Comparison of ENCODE assay signal across 21 cellular contexts in the genomic region with DNA sequence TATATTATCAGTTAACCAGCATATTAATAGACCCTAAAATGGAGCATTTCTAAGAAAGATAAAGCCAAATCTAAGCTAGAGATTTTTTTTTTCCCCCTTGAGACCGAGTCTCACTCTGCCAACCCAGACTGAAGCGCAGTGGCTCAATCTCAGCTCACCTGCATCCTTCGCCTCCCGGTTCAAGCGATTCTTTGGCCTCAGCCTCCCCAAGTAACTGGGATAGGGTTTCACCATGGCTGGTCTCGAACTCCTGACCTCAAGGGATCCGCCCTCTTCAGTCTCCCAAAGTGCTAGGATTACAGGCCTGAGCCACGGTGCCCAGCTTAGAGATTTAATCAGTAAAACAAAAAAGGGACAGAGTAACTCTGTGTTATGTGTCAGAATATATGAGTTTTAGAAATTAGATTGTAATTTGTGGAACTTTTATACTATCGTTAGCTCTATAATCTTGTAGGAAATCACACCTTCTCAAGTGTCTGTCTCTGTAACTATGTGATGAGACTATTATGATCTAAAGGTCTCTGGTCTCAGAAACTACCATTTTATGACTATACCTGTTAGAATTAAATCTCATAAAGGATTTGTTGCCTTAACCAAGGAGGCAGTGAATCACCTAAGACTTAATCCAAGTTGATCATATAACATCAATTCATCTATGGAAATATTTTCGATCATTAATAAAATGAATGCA. TPM values are rescaled to one million over a fixed set of nuclear protein-coding genes. Genes with fewer than 3 reads are reported as not detected.
A peak's percentile ranks its signal among the peaks of the same experiment; 100 is the strongest.
DNase-seq lines count a peak whose midpoint lies in the region; ATAC-seq and TF ChIP-seq lines count a peak whose summit lies in the region.
"Had no signal": no experiment of that assay in that cellular context is flagged by ENCODE, and none has a peak within 500 bp of the region (broad histone marks: within the 10 kb centered on the region; RNA-seq: fewer than 3 reads in every experiment).

No MANE protein-coding gene starts in this region.

- TF ChIP-seq CTCF in IMR-90 (conservative IDR thresholded peaks at IDR 0.05; ENCODE audit: low read depth, low read length) (no peak), osteocyte (IDR thresholded peaks at IDR 0.05) (no peak)

- peaks cover 13% of the 10 kb centered on the region for H3K9me3 ChIP-seq in IMR-90 (ENCODE audit: control insufficient read depth, insufficient read depth, low read length)
- H3K9me3 ChIP-seq: Caco-2 had no signal

- no peaks in the 10 kb centered on the region for H3K27me3 Mint-ChIP-seq in activated CD4-positive, alpha-beta T cell treated with anti-CD3 and anti-CD28 coated beads, Interleukin-2, amount 10 ng/mL, durations not matched to agents 24 days and 14 days
- H3K27me3 Mint-ChIP-seq in activated T-helper 2 cell treated with anti-CD3 and anti-CD28 coated beads, Interferon-gamma antibody, Interleukin-2, Interleukin-4, amounts not matched to agents 10 μg/mL and 5 μg/mL and 100 μg/mL, durations not matched to agents 14 hours and 24 hours and 36 hours (ENCODE audit: low read depth), result no peaks in the 10 kb centered on the region
- H3K27me3 Mint-ChIP-seq in osteocyte (ENCODE audit: unreplicated experiment), result no peaks in the 10 kb centered on the region

- POLR2A ChIA-PET in IMR-90 (lab: Charles Lee; ENCODE audit: unreplicated experiment), result no interaction called here

- no peak for TF ChIP-seq POLR2A in IMR-90 (IDR thresholded peaks at IDR 0.05; ENCODE audit: low read depth, low read length)

- CTCF ChIA-PET in IMR-90 (lab: Yijun Ruan, JAX), result interaction anchor here (1.3 kb wide), 1 partner anchor 11 kb away, joined by 3 read pairs; no protein-coding TSS in a partner anchor

- H2BK120ac ChIP-seq in IMR-90 (ENCODE audit: low read depth, low read length), result no peak overlapping the region

- no peak overlapping the region for H2BK20ac ChIP-seq in IMR-90 (ENCODE audit: low read depth, low read length)

- intact Hi-C loops in activated CD4-positive, alpha-beta T cell treated with anti-CD3 and anti-CD28 coated beads, Interleukin-2, amount 10 ng/mL, durations not matched to agents 24 days and 14 days (cut with micrococcal nuclease), result no loop called here
- intact Hi-C loops in IMR-90 (cut with micrococcal nuclease), result no loop called here
- intact Hi-C loops in activated T-helper 2 cell treated with anti-CD3 and anti-CD28 coated beads, Interferon-gamma antibody, Interleukin-2, Interleukin-4, amounts not matched to agents 10 μg/mL and 5 μg/mL and 100 μg/mL, durations not matched to agents 14 hours and 24 hours and 36 hours (cut with micrococcal nuclease), result no loop called here

- H2AK9ac ChIP-seq in IMR-90 (replicated peaks; ENCODE audit: low read depth, low read length, poor library complexity), result no peak overlapping the region

- peaks cover 13% of the 10 kb centered on the region for H3K4me1 ChIP-seq in IMR-90 (ENCODE audit: control insufficient read depth, insufficient read depth, low read length)
- H3K4me1 ChIP-seq: Caco-2 had no signal

- no peak overlapping the region for H3K27ac ChIP-seq in IMR-90 (ENCODE audit: insufficient read depth, low read length)
- no peak overlapping the region for H3K27ac ChIP-seq in caudate nucleus (ENCODE audit: low read depth, low read length)
- H3K27ac ChIP-seq: VCaP had no signal

- H3K9me1 ChIP-seq in IMR-90 (ENCODE audit: insufficient read depth, low read length), result peaks cover 17% of the 10 kb centered on the region

- H3K23ac ChIP-seq in IMR-90 (ENCODE audit: low read depth, low read length), result no peak overlapping the region

- H3K27me3 ChIP-seq in IMR-90 (ENCODE audit: control insufficient read depth, insufficient read depth, low read length), result no peaks in the 10 kb centered on the region

- no peak overlapping the region for H2AFZ ChIP-seq in IMR-90 (replicated peaks; ENCODE audit: low read length, poor library complexity)
- H2AFZ ChIP-seq: GM23338 had no signal

- H3K56ac ChIP-seq in IMR-90 (ENCODE audit: extremely low read depth, insufficient read depth, low read length), result no peak overlapping the region

- peaks cover 23% of the 10 kb centered on the region for H3K36me3 ChIP-seq in IMR-90 (ENCODE audit: control insufficient read depth, insufficient read depth, low read length)

- H3K14ac ChIP-seq in IMR-90 (replicated peaks; ENCODE audit: low read depth, low read length), result peak overlapping the region; percentile 52; the same call in 1 of the 2 replicates

- H4K5ac ChIP-seq in IMR-90 (ENCODE audit: low read depth, low read length), result no peak overlapping the region

- H3K36me3 Mint-ChIP-seq in activated CD4-positive, alpha-beta T cell treated with anti-CD3 and anti-CD28 coated beads, Interleukin-2, amount 10 ng/mL, durations not matched to agents 24 days and 14 days (ENCODE audit: low read depth), result peaks cover 48% of the 10 kb centered on the region
- H3K36me3 Mint-ChIP-seq in activated T-helper 2 cell treated with anti-CD3 and anti-CD28 coated beads, Interferon-gamma antibody, Interleukin-2, Interleukin-4, amounts not matched to agents 10 μg/mL and 5 μg/mL and 100 μg/mL, durations not matched to agents 14 hours and 24 hours and 36 hours (ENCODE audit: low read depth), result peaks cover 73% of the 10 kb centered on the region
- peaks cover 30% of the 10 kb centered on the region for H3K36me3 Mint-ChIP-seq in osteocyte (ENCODE audit: unreplicated experiment)

- in situ Hi-C loops in IMR-90 (cut with MboI; ENCODE audit: low sequenced_read_pairs), result no loop called here

- H2BK15ac ChIP-seq in IMR-90 (ENCODE audit: low read depth, low read length), result no peak overlapping the region

- H3K4me3 ChIP-seq in IMR-90 (ENCODE audit: insufficient read depth, low read depth, low read length), result no peak overlapping the region
- H3K4me3 ChIP-seq: GM23338 had no signal

- peaks cover 41% of the 10 kb centered on the region for H3K4me1 Mint-ChIP-seq in activated CD4-positive, alpha-beta T cell treated with anti-CD3 and anti-CD28 coated beads, Interleukin-2, amount 10 ng/mL, durations not matched to agents 24 days and 14 days
- peaks cover 41% of the 10 kb centered on the region for H3K4me1 Mint-ChIP-seq in activated T-helper 2 cell treated with anti-CD3 and anti-CD28 coated beads, Interferon-gamma antibody, Interleukin-2, Interleukin-4, amounts not matched to agents 10 μg/mL and 5 μg/mL and 100 μg/mL, durations not matched to agents 14 hours and 24 hours and 36 hours (ENCODE audit: low read depth)
- H3K4me1 Mint-ChIP-seq in osteocyte (ENCODE audit: unreplicated experiment), result peaks cover 35% of the 10 kb centered on the region

- dilution Hi-C loops in IMR-90 (cut with HindIII; ENCODE audit: low sequenced_read_pairs, unreplicated experiment), result no loop called here

- 95% methylated on average over 4 of the region's 10 CpGs; no CpG with 5 or more reads in 1 of the 2 experiments for WGBS in IMR-90 (ENCODE audit: extremely low coverage in 2 of 2, insufficient read length in 1 of 2), 2 experiments

- no peak for DNase-seq in activated CD4-positive, alpha-beta T cell treated with anti-CD3 and anti-CD28 coated beads, Interleukin-2, amount 10 ng/mL, durations not matched to agents 24 days and 14 days
- DNase-seq in activated CD4-positive, alpha-beta T cell treated with anti-CD3 and anti-CD28 coated beads for 1 hour, result no peak
- DNase-seq in IMR-90 (no peak), osteocyte (ENCODE audit: extremely low spot score, unreplicated experiment) (no peak), caudate nucleus (lab: John Stamatoyannopoulos, UW) (no peak)
- no peak for DNase-seq in activated T-helper 2 cell treated with anti-CD3 and anti-CD28 coated beads, Interferon-gamma antibody, Interleukin-2, Interleukin-4, amounts not matched to agents 10 μg/mL and 5 μg/mL and 100 μg/mL, durations not matched to agents 14 hours and 24 hours and 36 hours (ENCODE audit: low spot score)
- no peak for DNase-seq in central memory CD4-positive, alpha-beta T cell
- DNase-seq: Caco-2; effector CD4-positive, alpha-beta T cell; KBM-7; NCI-H146; NCI-H446; OCI-M1; right cardiac atrium; stimulated activated CD4-positive, alpha-beta T cell treated with anti-CD3 and anti-CD28 coated beads, Interleukin-2, amount 100 ng/mL, for 24 hours; stimulated activated CD8-positive, alpha-beta memory T cell treated with anti-CD3 and anti-CD28 coated beads, Interleukin-4, amount 100 ng/mL, for 48 hours had no signal

- H3K4ac ChIP-seq in IMR-90 (ENCODE audit: low read depth, low read length), result no peak overlapping the region

- H3K4me2 ChIP-seq in IMR-90 (ENCODE audit: low read depth, low read length), result no peak overlapping the region
- H3K4me2 ChIP-seq: GM23338 had no signal

- H4K8ac ChIP-seq in IMR-90 (ENCODE audit: low read depth in 2 of 2, low read length in 2 of 2), result no peak overlapping the region

- H2BK5ac ChIP-seq in IMR-90 (ENCODE audit: low read depth, low read length, poor library complexity, severe bottlenecking), result no peak overlapping the region

- H3K18ac ChIP-seq in IMR-90 (ENCODE audit: low read depth, low read length), result no peak overlapping the region

- no peak overlapping the region for H3K9ac ChIP-seq in IMR-90 (ENCODE audit: low read depth, low read length)

- no TSS peak for BruUV-seq in IMR-90 (replicated peaks; lab: Mats Ljungman, UMichigan)

- H4K91ac ChIP-seq in IMR-90 (ENCODE audit: insufficient read depth, low read depth, low read length), result no peak overlapping the region

- peak overlapping the region; percentile 62 for H3K27ac Mint-ChIP-seq in activated CD4-positive, alpha-beta T cell treated with anti-CD3 and anti-CD28 coated beads, Interleukin-2, amount 10 ng/mL, durations not matched to agents 24 days and 14 days
- H3K27ac Mint-ChIP-seq in activated T-helper 2 cell treated with anti-CD3 and anti-CD28 coated beads, Interferon-gamma antibody, Interleukin-2, Interleukin-4, amounts not matched to agents 10 μg/mL and 5 μg/mL and 100 μg/mL, durations not matched to agents 14 hours and 24 hours and 36 hours, result peak overlapping the region; percentile 75
- H3K27ac Mint-ChIP-seq in osteocyte (ENCODE audit: unreplicated experiment), result peak overlapping the region; percentile 38
- H3K27ac Mint-ChIP-seq: GM23338 had no signal

- peaks cover 15% of the 10 kb centered on the region for H3K9me3 Mint-ChIP-seq in activated CD4-positive, alpha-beta T cell treated with anti-CD3 and anti-CD28 coated beads, Interleukin-2, amount 10 ng/mL, durations not matched to agents 24 days and 14 days
- peaks cover 21% of the 10 kb centered on the region for H3K9me3 Mint-ChIP-seq in activated T-helper 2 cell treated with anti-CD3 and anti-CD28 coated beads, Interferon-gamma antibody, Interleukin-2, Interleukin-4, amounts not matched to agents 10 μg/mL and 5 μg/mL and 100 μg/mL, durations not matched to agents 14 hours and 24 hours and 36 hours
- H3K9me3 Mint-ChIP-seq in osteocyte (ENCODE audit: unreplicated experiment), result peaks cover 18% of the 10 kb centered on the region

- peaks cover 84% of the 10 kb centered on the region for H4K20me1 ChIP-seq in IMR-90 (ENCODE audit: insufficient read depth, low read length)

- peak overlapping the region; percentile 14 for H3K4me3 Mint-ChIP-seq in activated CD4-positive, alpha-beta T cell treated with anti-CD3 and anti-CD28 coated beads, Interleukin-2, amount 10 ng/mL, durations not matched to agents 24 days and 14 days
- peak overlapping the region; percentile 3 for H3K4me3 Mint-ChIP-seq in activated T-helper 2 cell treated with anti-CD3 and anti-CD28 coated beads, Interferon-gamma antibody, Interleukin-2, Interleukin-4, amounts not matched to agents 10 μg/mL and 5 μg/mL and 100 μg/mL, durations not matched to agents 14 hours and 24 hours and 36 hours (ENCODE audit: low read depth)
- no peak overlapping the region for H3K4me3 Mint-ChIP-seq in osteocyte (ENCODE audit: unreplicated experiment)
- H3K4me3 Mint-ChIP-seq: GM23338, neural crest cell had no signal

- no peak for TF ChIP-seq RAD21 in IMR-90 (IDR thresholded peaks at IDR 0.05; ENCODE audit: low read length)

- H2AK5ac ChIP-seq in IMR-90 (ENCODE audit: low read depth, low read length), result no peak overlapping the region

- peaks cover 25 to 65% of the 10 kb centered on the region in 2 experiments for H3K79me1 ChIP-seq in IMR-90 (ENCODE audit: low read depth in 1 of 2, low read length in 2 of 2)

- no peak for ATAC-seq in IMR-90 (ENCODE audit: low read depth)
- ATAC-seq in GM18909 (IDR thresholded peaks at IDR 0.05; ENCODE audit: poor library complexity, unreplicated experiment), result no peak
- ATAC-seq: GM23338, right cardiac atrium, SK-N-SH treated with all-trans-retinoic acid at 6 μM for 48 hours had no signal

RNA-seq across cellular contexts. Expression of a gene that starts 34.0 kb away (rescaled TPM):
- total RNA-seq in activated CD4-positive, alpha-beta T cell treated with anti-CD3 and anti-CD28 coated beads, Interleukin-2, amount 10 ng/mL, durations not matched to agents 24 days and 14 days, result 321 and 335 TPM in 2 replicates
- total RNA-seq in IMR-90 (2012; rRNA removed) (196 and 249 TPM in 2 replicates), osteocyte (296 and 307 TPM in 2 replicates)
- polyA plus RNA-seq in IMR-90 (2012; rRNA removed), result 217 and 255 TPM in 2 replicates
- polyA plus RNA-seq in IMR-90 (2012; cell fraction: cytosol; rRNA removed), result 73.8 and 128 TPM in 2 replicates
- 40.5 and 94.4 TPM in 2 replicates for polyA plus RNA-seq in IMR-90 (2012; cell fraction: nucleus; rRNA removed; ENCODE audit: low replicate concordance)
- 334 and 339 TPM in 2 replicates for total RNA-seq in activated T-helper 2 cell treated with anti-CD3 and anti-CD28 coated beads, Interferon-gamma antibody, Interleukin-2, Interleukin-4, amounts not matched to agents 10 μg/mL and 5 μg/mL and 100 μg/mL, durations not matched to agents 14 hours and 24 hours and 36 hours

RNA-seq across cellular contexts. Expression of a gene that starts 41.1 kb away (rescaled TPM):
- total RNA-seq in activated CD4-positive, alpha-beta T cell treated with anti-CD3 and anti-CD28 coated beads, Interleukin-2, amount 10 ng/mL, durations not matched to agents 24 days and 14 days, result 25.6 and 26.5 TPM in 2 replicates
- total RNA-seq in IMR-90 (2012; rRNA removed) (34.4 and 46.4 TPM in 2 replicates), osteocyte (36.4 and 42.2 TPM in 2 replicates)
- 8.8 and 9.6 TPM in 2 replicates for polyA plus RNA-seq in IMR-90 (2012; rRNA removed)
- polyA plus RNA-seq in IMR-90 (2012; cell fraction: cytosol; rRNA removed), result 3.3 and 3.7 TPM in 2 replicates
- polyA plus RNA-seq in IMR-90 (2012; cell fraction: nucleus; rRNA removed; ENCODE audit: low replicate concordance), result 6.7 and 21.4 TPM in 2 replicates
- total RNA-seq in activated T-helper 2 cell treated with anti-CD3 and anti-CD28 coated beads, Interferon-gamma antibody, Interleukin-2, Interleukin-4, amounts not matched to agents 10 μg/mL and 5 μg/mL and 100 μg/mL, durations not matched to agents 14 hours and 24 hours and 36 hours, result 23.3 and 25.0 TPM in 2 replicates
